10 cellular contexts compared by ENCODE assay signal in the genomic region with DNA sequence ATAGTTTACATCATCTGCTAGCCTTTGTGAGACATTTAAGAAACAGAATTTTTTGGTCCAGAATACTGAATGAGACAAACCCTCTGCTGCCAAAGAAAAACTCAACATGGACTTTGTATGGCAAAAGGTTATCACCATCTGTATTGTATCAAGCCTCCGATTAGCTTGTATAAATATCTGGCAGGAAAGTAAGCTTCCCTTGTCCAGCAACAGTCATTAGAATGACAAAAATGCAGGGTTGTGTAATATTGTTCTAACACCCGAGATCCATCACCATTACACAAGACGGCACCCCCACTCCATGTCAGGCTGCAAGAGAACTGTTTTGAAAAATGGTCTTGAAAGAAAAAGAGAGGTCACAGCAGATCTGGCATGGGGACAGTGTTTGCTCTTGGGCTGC. TPM values are rescaled to one million over a fixed set of nuclear protein-coding genes. Genes with fewer than 3 reads are reported as not detected.
DNase-seq lines count a peak whose midpoint lies in the region; ATAC-seq, FAIRE-seq and TF ChIP-seq lines count a peak whose summit lies in the region.
"Had no signal": no experiment of that assay in that cellular context is flagged by ENCODE, and none has a peak within 500 bp of the region (broad histone marks: within the 10 kb centered on the region; RNA-seq: fewer than 3 reads in every experiment).

No MANE protein-coding gene starts in this region.

- peak overlapping the region in 1 of 5 donors; percentile 75 for H3K9ac ChIP-seq in subcutaneous abdominal adipose tissue (ENCODE audit: low read length in 5 of 5)

- H3K4me1 Mint-ChIP-seq in type B pancreatic cell (ENCODE audit: unreplicated experiment), result peaks cover 14% of the 10 kb centered on the region
- H3K4me1 Mint-ChIP-seq: activated T-helper 17 cell treated with anti-CD3 and anti-CD28 coated beads, Interleukin-2, amount 50 U/mL, for 72 hours had no signal

- peak; percentile 86 for ATAC-seq in left lung
- ATAC-seq: activated T-helper 17 cell treated with anti-CD3 and anti-CD28 coated beads, Interleukin-2, amount 50 U/mL, for 72 hours had no signal

- peak overlapping the region; percentile 23 to 29 for H3K27ac ChIP-seq in left lung
- peak overlapping the region; percentile 70 for H3K27ac ChIP-seq in subcutaneous abdominal adipose tissue (ENCODE audit: low read depth, low read length)

- H3K27me3 ChIP-seq in left lung, result no peaks in the 10 kb centered on the region
- H3K27me3 ChIP-seq in subcutaneous abdominal adipose tissue (ENCODE audit: control insufficient read depth in 5 of 5, insufficient read depth in 4 of 5, low read length in 5 of 5), result no peaks in the 10 kb centered on the region

- H3K4me3 ChIP-seq in left lung (no peak overlapping the region), subcutaneous abdominal adipose tissue (ENCODE audit: low read depth in 1 of 5, low read length in 5 of 5) (no peak overlapping the region)

- TF ChIP-seq CTCF in left lung (IDR thresholded peaks at IDR 0.05), result no peak
- no peak for TF ChIP-seq CTCF in type B pancreatic cell (conservative IDR thresholded peaks at IDR 0.05)

- peaks cover 7% of the 10 kb centered on the region for H3K9me3 Mint-ChIP-seq in type B pancreatic cell

- intact Hi-C loops in left lung (cut with DNase I), result no loop called here

- DNase-seq in HTR-8/SVneo (ENCODE audit: insufficient read length, low spot score) (peak; percentile 42), dedifferentiated amniotic fluid mesenchymal stem cell (ENCODE audit: extremely low spot score) (peak; percentile 76), left lung (no peak), type B pancreatic cell (ENCODE audit: extremely low spot score, unreplicated experiment) (no peak), NCI-H1105 (lab: John Stamatoyannopoulos, UW) (no peak), 8988T (no peak)
- no peak for DNase-seq in activated CD8-positive, alpha-beta memory T cell treated with anti-CD3 and anti-CD28 coated beads for 24 hours
- DNase-seq: Karpas-422 had no signal

- FAIRE-seq in HTR-8/SVneo (lab: Jason Lieb, UNC), result peak; percentile 76

- no peaks in the 10 kb centered on the region for H3K36me3 Mint-ChIP-seq in type B pancreatic cell

- H3K9me3 ChIP-seq in left lung (no peaks in the 10 kb centered on the region), subcutaneous abdominal adipose tissue (ENCODE audit: control insufficient read depth in 5 of 5, low read length in 5 of 5) (peaks cover 0 to 5% (median 0%) of the 10 kb centered on the region in 5 donors)

- H3K4me3 Mint-ChIP-seq in type B pancreatic cell, result no peak overlapping the region
- H3K4me3 Mint-ChIP-seq: activated T-helper 17 cell treated with anti-CD3 and anti-CD28 coated beads, Interleukin-2, amount 50 U/mL, for 72 hours had no signal

- H3K4me1 ChIP-seq in left lung (peaks cover 3 to 5% of the 10 kb centered on the region in 2 donors), subcutaneous abdominal adipose tissue (ENCODE audit: control insufficient read depth in 5 of 5, insufficient read depth in 5 of 5, low read length in 5 of 5) (peaks cover 0 to 37% (median 33%) of the 10 kb centered on the region in 5 donors)

- H3K36me3 ChIP-seq in left lung (no peaks in the 10 kb centered on the region), subcutaneous abdominal adipose tissue (ENCODE audit: control insufficient read depth in 5 of 5, insufficient read depth in 5 of 5, low read length in 5 of 5) (no peaks in the 10 kb centered on the region)

- H3K27ac Mint-ChIP-seq in type B pancreatic cell, result no peak overlapping the region
- H3K27ac Mint-ChIP-seq: activated T-helper 17 cell treated with anti-CD3 and anti-CD28 coated beads, Interleukin-2, amount 50 U/mL, for 72 hours had no signal

- H3K27me3 Mint-ChIP-seq in type B pancreatic cell, result no peaks in the 10 kb centered on the region

RNA-seq across cellular contexts. Expression of a gene that starts 23.6 kb away (rescaled TPM):
- total RNA-seq in left lung (10 to 100 TPM; 24.2 to 36.2 TPM), type B pancreatic cell (ENCODE audit: low replicate concordance) (5.4 and 7.9 TPM in 2 replicates)

Comparison
In these comparisons a context has a peak if more than half of its experiments do, and no peak if none do; other contexts are left out.
1. DNase-seq: peak in HTR-8/SVneo (single experiment) and dedifferentiated amniotic fluid mesenchymal stem cell (single experiment); none in left lung (0 of 2), activated CD8-positive, alpha-beta memory T cell treated with anti-CD3 and anti-CD28 coated beads for 24 hours (single experiment), type B pancreatic cell (single experiment), NCI-H1105 (single experiment) and 8988T (single experiment).